In genomic region chr9:68999393-69000105, GRCh38 we compare ENCODE assay signal across 8 cellular contexts. TPM values are rescaled to one million over a fixed set of nuclear protein-coding genes. Genes with fewer than 3 reads are reported as not detected.
DNase-seq lines count a peak whose midpoint lies in the region; ATAC-seq, FAIRE-seq and TF ChIP-seq lines count a peak whose summit lies in the region.

No MANE protein-coding gene starts in this region.

- no peaks in the 10 kb centered on the region for H3K36me3 Mint-ChIP-seq in naive thymus-derived CD8-positive, alpha-beta T cell

- no peaks in the 10 kb centered on the region for H3K27me3 Mint-ChIP-seq in naive thymus-derived CD8-positive, alpha-beta T cell

- H3K9ac ChIP-seq in OCI-LY1 (ENCODE audit: low read length), result no peak overlapping the region

- H3K4me1 Mint-ChIP-seq in naive thymus-derived CD8-positive, alpha-beta T cell, result peaks cover 5 to 38% (median 23%) of the 10 kb centered on the region in 4 donors

- FAIRE-seq in D721Med (lab: Jason Lieb, UNC), result no peak

- H3K27me3 ChIP-seq in OCI-LY1 (ENCODE audit: insufficient read depth, low read length), result no peaks in the 10 kb centered on the region

- H2AFZ ChIP-seq in OCI-LY1 (ENCODE audit: low read length), result no peak overlapping the region

- no peaks in the 10 kb centered on the region for H3K36me3 ChIP-seq in OCI-LY1 (ENCODE audit: insufficient read depth, low read length)

- H3K4me2 ChIP-seq in OCI-LY1 (ENCODE audit: low read length), result no peak overlapping the region

- H4K20me1 ChIP-seq in OCI-LY1 (ENCODE audit: insufficient read depth, low read length), result no peaks in the 10 kb centered on the region

- H3K9me2 ChIP-seq in OCI-LY1 (ENCODE audit: low read depth, low read length), result no peaks in the 10 kb centered on the region

- H3K4me3 Mint-ChIP-seq in naive thymus-derived CD8-positive, alpha-beta T cell, result no peak overlapping the region

- DNase-seq in D721Med (ENCODE audit: insufficient read length, low spot score) (peak; percentile 37), HS-5 (ENCODE audit: low read depth) (peak; percentile 5), activated T-cell treated with anti-CD3 and anti-CD28 coated beads for 24 hours (ENCODE audit: low read depth) (peak; percentile 45), erythroblast (lab: John Stamatoyannopoulos, UW) (peak; percentile 86), stromal cell of bone marrow (ENCODE audit: low read depth) (peak; percentile 44)
- peak in 9 of 10 donors; percentile 36 to 85 (median 66) for DNase-seq in naive thymus-derived CD8-positive, alpha-beta T cell

- H3K27ac Mint-ChIP-seq in naive thymus-derived CD8-positive, alpha-beta T cell, result peak overlapping the region in 3 of 10 donors; percentile 4 to 62 (median 49)

- H3K4me3 ChIP-seq in OCI-LY1 (ENCODE audit: low read depth, low read length, poor library complexity, severe bottlenecking), result no peak overlapping the region

- ATAC-seq in GM21360 (IDR thresholded peaks at IDR 0.05; ENCODE audit: unreplicated experiment), result peak; percentile 87
- ATAC-seq in naive thymus-derived CD8-positive, alpha-beta T cell, result peak; percentile 93 to 99

- no peaks in the 10 kb centered on the region for H3K9me3 ChIP-seq in OCI-LY1 (ENCODE audit: low read length)

- no peaks in the 10 kb centered on the region for H3F3A ChIP-seq in OCI-LY1 (ENCODE audit: insufficient read depth, low read length)

- H3K27ac ChIP-seq in OCI-LY1 (ENCODE audit: low read depth, low read length, poor library complexity, severe bottlenecking), result no peak overlapping the region

- POLR2A ChIA-PET in naive thymus-derived CD8-positive, alpha-beta T cell (lab: Charles Lee), result interaction anchor here (0.7 kb wide), 1 partner anchor 8 kb away, joined by 4 read pairs; no protein-coding TSS in a partner anchor

- peaks cover 9% of the 10 kb centered on the region for H3K4me1 ChIP-seq in OCI-LY1 (ENCODE audit: insufficient read depth, low read length, severe bottlenecking)

- no peaks in the 10 kb centered on the region for H3K79me2 ChIP-seq in OCI-LY1 (ENCODE audit: insufficient read depth, low read length)

- TF ChIP-seq CTCF in D721Med (IDR thresholded peaks at IDR 0.05; ENCODE audit: insufficient read depth, missing control alignments), result peak; percentile 86
- TF ChIP-seq CTCF in OCI-LY1 (IDR thresholded peaks at IDR 0.05; ENCODE audit: low read length), result peak; percentile 86

- no peaks in the 10 kb centered on the region for H3K9me3 Mint-ChIP-seq in naive thymus-derived CD8-positive, alpha-beta T cell

- no peak for TF ChIP-seq POLR2A in erythroblast (IDR thresholded peaks at IDR 0.05; ENCODE audit: low read length)

RNA-seq across cellular contexts. Expression of gene PRKACG, which starts 14.4 kb away (rescaled TPM):
- not detected for total RNA-seq in naive thymus-derived CD8-positive, alpha-beta T cell
- polyA plus RNA-seq in naive thymus-derived CD8-positive, alpha-beta T cell, result not detected

RNA-seq across cellular contexts. Expression of gene FXN, which starts 36.0 kb away (rescaled TPM):
- total RNA-seq in naive thymus-derived CD8-positive, alpha-beta T cell, result 10 to 100 TPM; 19.3 to 23.0 TPM
- 10 to 100 TPM; 51.2 to 78.9 (median 59.9) TPM for polyA plus RNA-seq in naive thymus-derived CD8-positive, alpha-beta T cell

Comparison
In these comparisons a context has a peak if more than half of its experiments do, and no peak if none do; other contexts are left out.
1. DNase-seq: peak in every context shown above with its lines; median percentile 86 in erythroblast; 66 in naive thymus-derived CD8-positive, alpha-beta T cell; 45 in activated T-cell treated with anti-CD3 and anti-CD28 coated beads for 24 hours; 44 in stromal cell of bone marrow; 37 in D721Med; 5 in HS-5.